In the genomic region with DNA sequence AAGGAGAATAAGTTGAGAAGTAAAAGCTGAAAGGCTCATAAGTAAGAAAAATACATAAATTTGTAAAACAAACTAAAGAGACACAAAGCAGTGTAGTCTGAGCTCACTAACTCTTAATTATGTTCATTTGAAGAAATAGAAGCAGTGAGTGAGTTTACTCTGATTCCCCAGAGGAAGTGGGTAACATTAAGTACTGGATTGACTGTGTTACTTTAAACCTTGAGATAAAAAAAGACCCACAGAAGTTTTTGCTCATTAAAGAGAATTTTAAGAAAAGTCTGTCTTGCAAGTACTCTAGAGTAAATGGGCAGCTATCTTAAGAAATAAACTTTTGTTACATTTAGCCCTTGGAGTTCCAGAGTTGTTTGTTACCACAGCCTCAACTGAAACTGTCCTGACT, we compare ENCODE assay signal across 1 cellular context.
TF ChIP-seq lines count a peak whose summit lies in the region.

No MANE protein-coding gene starts in this region.

TF ChIP-seq in WTC11, 78 proteins besides CTCF, POLR2A, EP300 and RAD21 (continued from another document):
- TF ChIP-seq ESRRA (CRISPR knock-in tag; IDR thresholded peaks at IDR 0.05; ENCODE audit: borderline replicate concordance) = no peak
- no peak for TF ChIP-seq NFATC4 (CRISPR knock-in tag; IDR thresholded peaks at IDR 0.05)
- TF ChIP-seq, protein P1, sequence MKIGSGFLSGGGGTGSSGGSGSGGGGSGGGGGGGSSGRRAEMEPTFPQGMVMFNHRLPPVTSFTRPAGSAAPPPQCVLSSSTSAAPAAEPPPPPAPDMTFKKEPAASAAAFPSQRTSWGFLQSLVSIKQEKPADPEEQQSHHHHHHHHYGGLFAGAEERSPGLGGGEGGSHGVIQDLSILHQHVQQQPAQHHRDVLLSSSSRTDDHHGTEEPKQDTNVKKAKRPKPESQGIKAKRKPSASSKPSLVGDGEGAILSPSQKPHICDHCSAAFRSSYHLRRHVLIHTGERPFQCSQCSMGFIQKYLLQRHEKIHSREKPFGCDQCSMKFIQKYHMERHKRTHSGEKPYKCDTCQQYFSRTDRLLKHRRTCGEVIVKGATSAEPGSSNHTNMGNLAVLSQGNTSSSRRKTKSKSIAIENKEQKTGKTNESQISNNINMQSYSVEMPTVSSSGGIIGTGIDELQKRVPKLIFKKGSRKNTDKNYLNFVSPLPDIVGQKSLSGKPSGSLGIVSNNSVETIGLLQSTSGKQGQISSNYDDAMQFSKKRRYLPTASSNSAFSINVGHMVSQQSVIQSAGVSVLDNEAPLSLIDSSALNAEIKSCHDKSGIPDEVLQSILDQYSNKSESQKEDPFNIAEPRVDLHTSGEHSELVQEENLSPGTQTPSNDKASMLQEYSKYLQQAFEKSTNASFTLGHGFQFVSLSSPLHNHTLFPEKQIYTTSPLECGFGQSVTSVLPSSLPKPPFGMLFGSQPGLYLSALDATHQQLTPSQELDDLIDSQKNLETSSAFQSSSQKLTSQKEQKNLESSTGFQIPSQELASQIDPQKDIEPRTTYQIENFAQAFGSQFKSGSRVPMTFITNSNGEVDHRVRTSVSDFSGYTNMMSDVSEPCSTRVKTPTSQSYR (CRISPR knock-in tag; IDR thresholded peaks at IDR 0.05) = no peak
- TF ChIP-seq, protein P2, sequence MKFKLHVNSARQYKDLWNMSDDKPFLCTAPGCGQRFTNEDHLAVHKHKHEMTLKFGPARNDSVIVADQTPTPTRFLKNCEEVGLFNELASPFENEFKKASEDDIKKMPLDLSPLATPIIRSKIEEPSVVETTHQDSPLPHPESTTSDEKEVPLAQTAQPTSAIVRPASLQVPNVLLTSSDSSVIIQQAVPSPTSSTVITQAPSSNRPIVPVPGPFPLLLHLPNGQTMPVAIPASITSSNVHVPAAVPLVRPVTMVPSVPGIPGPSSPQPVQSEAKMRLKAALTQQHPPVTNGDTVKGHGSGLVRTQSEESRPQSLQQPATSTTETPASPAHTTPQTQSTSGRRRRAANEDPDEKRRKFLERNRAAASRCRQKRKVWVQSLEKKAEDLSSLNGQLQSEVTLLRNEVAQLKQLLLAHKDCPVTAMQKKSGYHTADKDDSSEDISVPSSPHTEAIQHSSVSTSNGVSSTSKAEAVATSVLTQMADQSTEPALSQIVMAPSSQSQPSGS (CRISPR knock-in tag; IDR thresholded peaks at IDR 0.05; ENCODE audit: borderline replicate concordance, low read depth) = no peak
- no peak for TF ChIP-seq CBFB (CRISPR knock-in tag; IDR thresholded peaks at IDR 0.05; ENCODE audit: low read depth)
- TF ChIP-seq, protein P3, sequence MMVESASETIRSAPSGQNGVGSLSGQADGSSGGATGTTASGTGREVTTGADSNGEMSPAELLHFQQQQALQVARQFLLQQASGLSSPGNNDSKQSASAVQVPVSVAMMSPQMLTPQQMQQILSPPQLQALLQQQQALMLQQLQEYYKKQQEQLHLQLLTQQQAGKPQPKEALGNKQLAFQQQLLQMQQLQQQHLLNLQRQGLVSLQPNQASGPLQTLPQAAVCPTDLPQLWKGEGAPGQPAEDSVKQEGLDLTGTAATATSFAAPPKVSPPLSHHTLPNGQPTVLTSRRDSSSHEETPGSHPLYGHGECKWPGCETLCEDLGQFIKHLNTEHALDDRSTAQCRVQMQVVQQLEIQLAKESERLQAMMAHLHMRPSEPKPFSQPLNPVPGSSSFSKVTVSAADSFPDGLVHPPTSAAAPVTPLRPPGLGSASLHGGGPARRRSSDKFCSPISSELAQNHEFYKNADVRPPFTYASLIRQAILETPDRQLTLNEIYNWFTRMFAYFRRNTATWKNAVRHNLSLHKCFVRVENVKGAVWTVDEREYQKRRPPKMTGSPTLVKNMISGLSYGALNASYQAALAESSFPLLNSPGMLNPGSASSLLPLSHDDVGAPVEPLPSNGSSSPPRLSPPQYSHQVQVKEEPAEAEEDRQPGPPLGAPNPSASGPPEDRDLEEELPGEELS (CRISPR knock-in tag; IDR thresholded peaks at IDR 0.05) = no peak
- no peak for TF ChIP-seq SP1 (CRISPR knock-in tag; conservative IDR thresholded peaks at IDR 0.05)
- TF ChIP-seq, protein P4, sequence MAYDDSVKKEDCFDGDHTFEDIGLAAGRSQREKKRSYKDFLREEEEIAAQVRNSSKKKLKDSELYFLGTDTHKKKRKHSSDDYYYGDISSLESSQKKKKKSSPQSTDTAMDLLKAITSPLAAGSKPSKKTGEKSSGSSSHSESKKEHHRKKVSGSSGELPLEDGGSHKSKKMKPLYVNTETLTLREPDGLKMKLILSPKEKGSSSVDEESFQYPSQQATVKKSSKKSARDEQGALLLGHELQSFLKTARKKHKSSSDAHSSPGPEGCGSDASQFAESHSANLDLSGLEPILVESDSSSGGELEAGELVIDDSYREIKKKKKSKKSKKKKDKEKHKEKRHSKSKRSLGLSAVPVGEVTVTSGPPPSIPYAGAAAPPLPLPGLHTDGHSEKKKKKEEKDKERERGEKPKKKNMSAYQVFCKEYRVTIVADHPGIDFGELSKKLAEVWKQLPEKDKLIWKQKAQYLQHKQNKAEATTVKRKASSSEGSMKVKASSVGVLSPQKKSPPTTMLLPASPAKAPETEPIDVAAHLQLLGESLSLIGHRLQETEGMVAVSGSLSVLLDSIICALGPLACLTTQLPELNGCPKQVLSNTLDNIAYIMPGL (CRISPR knock-in tag; IDR thresholded peaks at IDR 0.05) = no peak
